In the genomic region with DNA sequence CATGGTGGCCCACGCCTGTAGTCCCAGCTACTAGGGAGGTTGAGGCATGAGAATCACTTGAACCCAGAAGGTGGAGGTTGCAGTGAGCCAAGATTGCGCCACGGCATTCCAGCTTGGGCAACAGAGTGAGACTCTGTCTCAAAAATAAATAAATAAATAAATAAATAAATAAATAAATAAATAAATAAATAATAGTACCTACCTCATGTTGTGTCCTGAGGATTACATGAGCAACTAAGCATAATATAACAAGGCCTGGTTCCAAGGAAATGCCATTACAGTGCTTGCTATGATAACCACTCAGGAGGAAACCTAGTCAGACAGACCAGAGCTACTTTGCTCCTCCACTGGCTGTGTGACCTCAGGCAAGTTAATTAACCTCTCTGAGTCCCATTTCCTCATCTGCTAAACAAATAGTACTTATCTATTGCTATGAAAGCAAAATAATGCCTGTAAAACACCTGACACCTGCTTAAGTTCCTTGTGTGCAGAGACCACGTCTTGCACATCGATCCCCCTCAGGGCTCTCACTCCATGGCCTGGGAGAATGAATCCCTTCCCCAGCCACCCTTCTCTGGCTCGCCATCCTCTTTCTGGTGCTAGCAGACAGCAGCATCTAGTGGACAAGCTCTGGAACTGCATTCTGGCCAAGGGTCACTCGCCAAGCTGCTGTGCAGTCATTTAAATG, we compare ENCODE assay signal across 1 cellular context.
TF ChIP-seq lines count a peak whose summit lies in the region.

No MANE protein-coding gene starts in this region.

TF ChIP-seq in K562, 482 proteins besides CTCF, POLR2A, EP300 and RAD21 (continued from another document):
- no peak for TF ChIP-seq THRA (IDR thresholded peaks at IDR 0.05)
- TF ChIP-seq, protein P1, sequence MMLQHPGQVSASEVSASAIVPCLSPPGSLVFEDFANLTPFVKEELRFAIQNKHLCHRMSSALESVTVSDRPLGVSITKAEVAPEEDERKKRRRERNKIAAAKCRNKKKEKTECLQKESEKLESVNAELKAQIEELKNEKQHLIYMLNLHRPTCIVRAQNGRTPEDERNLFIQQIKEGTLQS (IDR thresholded peaks at IDR 0.05), result no peak
- TF ChIP-seq, protein P1 (CRISPR knock-in tag; conservative IDR thresholded peaks at IDR 0.05), result 0 out of 2 replicates have a peak, but pooled peaks have one; percentile 54
- TF ChIP-seq BRF1 (IDR thresholded peaks at IDR 0.05; ENCODE audit: borderline replicate concordance, extremely low read depth, insufficient read length), result no peak
- peak in 1 of 2 experiments; percentile 38; a peak in 1 of 4 replicates for TF ChIP-seq TRIM24 (IDR thresholded peaks at IDR 0.05)
- TF ChIP-seq ZNF217 (CRISPR knock-in tag; IDR thresholded peaks at IDR 0.05), result no peak
- no peak for TF ChIP-seq TAF9B (IDR thresholded peaks at IDR 0.05; ENCODE audit: partially characterized antibody)
- no peak for TF ChIP-seq ZNF280A (IDR thresholded peaks at IDR 0.05; ENCODE audit: low read depth, partially characterized antibody)
- TF ChIP-seq MTA3 (IDR thresholded peaks at IDR 0.05; ENCODE audit: borderline replicate concordance), result peak; percentile 65; the same call in 1 of the 2 replicates
- no peak for TF ChIP-seq MCM5 (IDR thresholded peaks at IDR 0.05; ENCODE audit: low read depth)
- TF ChIP-seq, protein P2, sequence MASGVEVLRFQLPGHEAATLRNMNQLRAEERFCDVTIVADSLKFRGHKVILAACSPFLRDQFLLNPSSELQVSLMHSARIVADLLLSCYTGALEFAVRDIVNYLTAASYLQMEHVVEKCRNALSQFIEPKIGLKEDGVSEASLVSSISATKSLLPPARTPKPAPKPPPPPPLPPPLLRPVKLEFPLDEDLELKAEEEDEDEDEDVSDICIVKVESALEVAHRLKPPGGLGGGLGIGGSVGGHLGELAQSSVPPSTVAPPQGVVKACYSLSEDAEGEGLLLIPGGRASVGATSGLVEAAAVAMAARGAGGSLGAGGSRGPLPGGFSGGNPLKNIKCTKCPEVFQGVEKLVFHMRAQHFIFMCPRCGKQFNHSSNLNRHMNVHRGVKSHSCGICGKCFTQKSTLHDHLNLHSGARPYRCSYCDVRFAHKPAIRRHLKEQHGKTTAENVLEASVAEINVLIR (CRISPR knock-in tag; IDR thresholded peaks at IDR 0.05), result no peak
- TF ChIP-seq, protein P3, sequence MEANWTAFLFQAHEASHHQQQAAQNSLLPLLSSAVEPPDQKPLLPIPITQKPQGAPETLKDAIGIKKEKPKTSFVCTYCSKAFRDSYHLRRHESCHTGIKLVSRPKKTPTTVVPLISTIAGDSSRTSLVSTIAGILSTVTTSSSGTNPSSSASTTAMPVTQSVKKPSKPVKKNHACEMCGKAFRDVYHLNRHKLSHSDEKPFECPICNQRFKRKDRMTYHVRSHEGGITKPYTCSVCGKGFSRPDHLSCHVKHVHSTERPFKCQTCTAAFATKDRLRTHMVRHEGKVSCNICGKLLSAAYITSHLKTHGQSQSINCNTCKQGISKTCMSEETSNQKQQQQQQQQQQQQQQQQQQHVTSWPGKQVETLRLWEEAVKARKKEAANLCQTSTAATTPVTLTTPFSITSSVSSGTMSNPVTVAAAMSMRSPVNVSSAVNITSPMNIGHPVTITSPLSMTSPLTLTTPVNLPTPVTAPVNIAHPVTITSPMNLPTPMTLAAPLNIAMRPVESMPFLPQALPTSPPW (CRISPR knock-in tag; IDR thresholded peaks at IDR 0.05), result peak; percentile 47; the same call in 1 of the 2 replicates
- 0 out of 2 replicates have a peak, but pooled peaks have one; percentile 34 for TF ChIP-seq DPF2 (IDR thresholded peaks at IDR 0.05)
- no peak for TF ChIP-seq FOXM1 (IDR thresholded peaks at IDR 0.05; ENCODE audit: low read depth)
- no peak for TF ChIP-seq FOXM1 (CRISPR knock-in tag; IDR thresholded peaks at IDR 0.05; ENCODE audit: low read depth)
- no peak for TF ChIP-seq COPS2 (conservative IDR thresholded peaks at IDR 0.05)
- 0 out of 2 replicates have a peak, but pooled peaks have one; percentile 67 for TF ChIP-seq HDGF (IDR thresholded peaks at IDR 0.05)
- no peak for TF ChIP-seq NCOA2 (IDR thresholded peaks at IDR 0.05; ENCODE audit: partially characterized antibody in 2 of 2)
- peak; percentile 37 for TF ChIP-seq E2F8 (IDR thresholded peaks at IDR 0.05; ENCODE audit: low read depth, partially characterized antibody)
- TF ChIP-seq MXI1 (IDR thresholded peaks at IDR 0.05; ENCODE audit: low read depth, low read length), result no peak
- peak; percentile 81; the same call in 1 of the 2 replicates for TF ChIP-seq PTBP1 (IDR thresholded peaks at IDR 0.05; ENCODE audit: low read depth, low read length)
- TF ChIP-seq PCBP2 (IDR thresholded peaks at IDR 0.05; ENCODE audit: low read depth, low read length, poor library complexity, severe bottlenecking), result no peak
- TF ChIP-seq ZFP36 (IDR thresholded peaks at IDR 0.05; ENCODE audit: low read depth, low read length, partially characterized antibody), result peak; percentile 96
- TF ChIP-seq MEF2D (tag; conservative IDR thresholded peaks at IDR 0.05; ENCODE audit: low read depth), result no peak
- TF ChIP-seq ZC3H11A (IDR thresholded peaks at IDR 0.05; ENCODE audit: low read depth, low read length), result peak; percentile 54
- TF ChIP-seq STAT5A (IDR thresholded peaks at IDR 0.05; ENCODE audit: borderline replicate concordance, low read length), result no peak
- TF ChIP-seq HMG20B (CRISPR knock-in tag; IDR thresholded peaks at IDR 0.05), result no peak
- peak; percentile 92 to 96 for TF ChIP-seq KDM1A (IDR thresholded peaks at IDR 0.05)
- peak; percentile 99 for TF ChIP-seq RBM25 (IDR thresholded peaks at IDR 0.05; ENCODE audit: low read depth, low read length, severe bottlenecking)
- TF ChIP-seq YY1 (IDR thresholded peaks at IDR 0.05; ENCODE audit: borderline replicate concordance in 1 of 3, control insufficient read depth in 1 of 3, extremely low read depth in 1 of 3, insufficient read depth in 3 of 3, insufficient read length in 1 of 3, insufficient replicate concordance in 2 of 3, low read depth in 1 of 3, low read length in 2 of 3), result peak in 1 of 3 experiments; percentile 29
- peak; percentile 79 for TF ChIP-seq CC2D1A (IDR thresholded peaks at IDR 0.05)
- TF ChIP-seq, protein P4, sequence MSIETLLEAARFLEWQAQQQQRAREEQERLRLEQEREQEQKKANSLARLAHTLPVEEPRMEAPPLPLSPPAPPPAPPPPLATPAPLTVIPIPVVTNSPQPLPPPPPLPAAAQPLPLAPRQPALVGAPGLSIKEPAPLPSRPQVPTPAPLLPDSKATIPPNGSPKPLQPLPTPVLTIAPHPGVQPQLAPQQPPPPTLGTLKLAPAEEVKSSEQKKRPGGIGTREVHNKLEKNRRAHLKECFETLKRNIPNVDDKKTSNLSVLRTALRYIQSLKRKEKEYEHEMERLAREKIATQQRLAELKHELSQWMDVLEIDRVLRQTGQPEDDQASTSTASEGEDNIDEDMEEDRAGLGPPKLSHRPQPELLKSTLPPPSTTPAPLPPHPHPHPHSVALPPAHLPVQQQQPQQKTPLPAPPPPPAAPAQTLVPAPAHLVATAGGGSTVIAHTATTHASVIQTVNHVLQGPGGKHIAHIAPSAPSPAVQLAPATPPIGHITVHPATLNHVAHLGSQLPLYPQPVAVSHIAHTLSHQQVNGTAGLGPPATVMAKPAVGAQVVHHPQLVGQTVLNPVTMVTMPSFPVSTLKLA (conservative IDR thresholded peaks at IDR 0.05), result no peak
- TF ChIP-seq E2F5 (CRISPR knock-in tag; IDR thresholded peaks at IDR 0.05), result no peak
- TF ChIP-seq MAFK (IDR thresholded peaks at IDR 0.05; ENCODE audit: low read length), result 0 out of 2 replicates have a peak, but pooled peaks have one; percentile 23
- TF ChIP-seq MAZ (CRISPR knock-in tag; conservative IDR thresholded peaks at IDR 0.05 in 1 of 2, IDR thresholded peaks at IDR 0.05 in 1 of 2), result peak in 1 of 2 experiments; percentile 44; a peak in 1 of 4 replicates
- TF ChIP-seq ASH1L (IDR thresholded peaks at IDR 0.05; ENCODE audit: borderline replicate concordance, low read depth, partially characterized antibody), result no peak
